ENCODE assay signal across 8 cellular contexts in the genomic region with DNA sequence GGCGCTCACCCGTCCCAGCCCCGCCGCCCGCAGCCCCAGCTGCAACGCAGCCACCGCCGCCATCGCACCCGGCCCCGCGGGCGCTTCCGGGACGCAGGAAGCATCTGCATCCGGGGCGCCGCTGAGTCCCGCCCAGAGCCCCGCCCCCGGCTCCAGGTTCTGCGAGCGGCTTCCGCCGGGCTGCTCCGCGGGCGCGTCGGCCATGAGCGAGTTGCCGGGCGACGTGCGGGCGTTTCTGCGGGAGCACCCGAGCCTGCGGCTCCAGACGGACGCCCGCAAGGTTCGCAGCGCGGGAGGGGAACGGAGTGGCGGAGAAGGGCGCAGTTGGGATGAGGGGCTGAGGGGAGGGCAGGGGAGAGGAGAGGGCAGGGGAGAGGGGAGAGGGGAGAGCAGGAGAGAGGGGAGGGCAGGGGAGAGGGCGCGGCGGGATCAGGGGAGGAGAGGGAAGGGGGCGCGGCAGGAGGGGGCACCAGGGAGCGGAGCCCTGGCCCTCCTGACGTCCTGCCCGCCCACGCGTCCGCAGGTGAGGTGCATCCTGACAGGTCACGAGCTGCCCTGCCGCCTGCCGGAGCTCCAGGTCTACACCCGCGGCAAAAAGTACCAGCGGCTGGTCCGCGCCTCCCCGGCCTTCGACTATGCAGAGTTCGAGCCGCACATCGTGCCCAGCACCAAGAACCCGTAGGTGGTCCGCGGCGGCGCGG. TPM values are rescaled to one million over a fixed set of nuclear protein-coding genes. Genes with fewer than 3 reads are reported as not detected.
A peak's percentile ranks its signal among the peaks of the same experiment; 100 is the strongest.
DNase-seq lines count a peak whose midpoint lies in the region; ATAC-seq lines count a peak whose summit lies in the region.

A gene with protein sequence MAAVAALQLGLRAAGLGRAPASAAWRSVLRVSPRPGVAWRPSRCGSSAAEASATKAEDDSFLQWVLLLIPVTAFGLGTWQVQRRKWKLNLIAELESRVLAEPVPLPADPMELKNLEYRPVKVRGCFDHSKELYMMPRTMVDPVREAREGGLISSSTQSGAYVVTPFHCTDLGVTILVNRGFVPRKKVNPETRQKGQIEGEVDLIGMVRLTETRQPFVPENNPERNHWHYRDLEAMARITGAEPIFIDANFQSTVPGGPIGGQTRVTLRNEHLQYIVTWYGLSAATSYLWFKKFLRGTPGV (minus strand): TSS at position 97 of the 701 bp plus-strand sequence. CDS start 34 bp downstream, at position 63.
A gene (plus strand): TSS at position 160 of the 701 bp plus-strand sequence. CDS start 43 bp downstream, at position 203.

- H2BK120ac ChIP-seq in mesendoderm (ENCODE audit: low read depth, low read length) = no peak within 1 kb of the TSS

- H3K27ac ChIP-seq in mesendoderm (ENCODE audit: low read depth, low read length) = no peak within 1 kb of the TSS

- no peak within 1 kb of the TSS for H2BK5ac ChIP-seq in mesendoderm (ENCODE audit: low read length)

- peak within 1 kb of the TSS; percentile 98 for H3K56ac ChIP-seq in mesendoderm (ENCODE audit: low read length)

- no peaks in the 10 kb centered on the region for H3K27me3 ChIP-seq in mesendoderm (ENCODE audit: insufficient read depth, low read length, poor library complexity)

- no peak within 1 kb of the TSS for H2BK15ac ChIP-seq in mesendoderm (replicated peaks; ENCODE audit: low read depth)

- peak within 1 kb of the TSS; percentile 86 to 87 for H3K4me3 Mint-ChIP-seq in effector memory CD8-positive, alpha-beta T cell

- peaks cover 15% of the 10 kb centered on the region for H3K36me3 ChIP-seq in mesendoderm (ENCODE audit: control insufficient read depth, insufficient read depth, low read length)

- peak within 1 kb of the TSS; percentile 43 for H2AK5ac ChIP-seq in mesendoderm (ENCODE audit: low read length)

- peak within 1 kb of the TSS; percentile 86 for H3K27ac Mint-ChIP-seq in effector memory CD8-positive, alpha-beta T cell

- H4K8ac ChIP-seq in mesendoderm (ENCODE audit: low read depth, low read length) = no peak within 1 kb of the TSS

- no peak within 1 kb of the TSS for H3K4ac ChIP-seq in mesendoderm (ENCODE audit: low read depth, low read length)

- H3K23ac ChIP-seq in mesendoderm (ENCODE audit: low read length) = no peak within 1 kb of the TSS

- no CpG with 5 or more reads among the region's 78 CpGs for WGBS in mesendoderm (ENCODE audit: extremely low coverage, insufficient coverage, low lambda C conversion rate)

- no peaks in the 10 kb centered on the region for H3K9me3 Mint-ChIP-seq in effector memory CD8-positive, alpha-beta T cell

- ATAC-seq in GM18517 (IDR thresholded peaks at IDR 0.05; ENCODE audit: unreplicated experiment) (peak; percentile 48), HG03280 (IDR thresholded peaks at IDR 0.05; ENCODE audit: unreplicated experiment) (peak; percentile 73)
- peak; percentile 94 for ATAC-seq in effector memory CD8-positive, alpha-beta T cell (replicated peaks)

- peak within 1 kb of the TSS; percentile 72 for H3K18ac ChIP-seq in mesendoderm (ENCODE audit: low read length)

- peaks cover 2% of the 10 kb centered on the region for H3K4me1 ChIP-seq in mesendoderm (ENCODE audit: control insufficient read depth, low read depth, low read length)

- no peaks in the 10 kb centered on the region for H3K27me3 Mint-ChIP-seq in effector memory CD8-positive, alpha-beta T cell

- H3K36me3 Mint-ChIP-seq in effector memory CD8-positive, alpha-beta T cell (ENCODE audit: insufficient read depth) = peaks cover 81% of the 10 kb centered on the region

- H3K79me2 ChIP-seq in mesendoderm (ENCODE audit: control insufficient read depth, insufficient read depth, low read length) = peaks cover 7% of the 10 kb centered on the region

- DNase-seq in A172 (ENCODE audit: low spot score) (peak; percentile 48), NCI-H82 treated with DMSO at 0.1 percent for 48 hours (lab: John Stamatoyannopoulos, UW; ENCODE audit: unreplicated experiment) (peak; percentile 29), mesendoderm (peak; percentile 88)
- DNase-seq in activated CD8-positive, alpha-beta memory T cell treated with anti-CD3 and anti-CD28 coated beads for 24 hours = peak; percentile 94
- DNase-seq in effector memory CD8-positive, alpha-beta T cell = peak; percentile 84 to 87 (median 85)
- DNase-seq in stimulated activated CD8-positive, alpha-beta memory T cell treated with anti-CD3 and anti-CD28 coated beads, Interleukin-12 subunit alpha, Interleukin-12 subunit beta, amount 100 ng/mL, for 24 hours (ENCODE audit: extremely low read depth) = peak; percentile 84

- H3K4me3 ChIP-seq in mesendoderm (ENCODE audit: low read length) = peak within 1 kb of the TSS; percentile 94

- peak within 1 kb of the TSS; percentile 88 for H3K9ac ChIP-seq in mesendoderm (ENCODE audit: low read length)

- H3K4me2 ChIP-seq in mesendoderm (ENCODE audit: low read length) = peak within 1 kb of the TSS; percentile 81

- H3K79me1 ChIP-seq in mesendoderm (ENCODE audit: low read length) = peaks cover 15% of the 10 kb centered on the region

- peaks cover 31 to 38% of the 10 kb centered on the region in 2 donors for H3K4me1 Mint-ChIP-seq in effector memory CD8-positive, alpha-beta T cell (ENCODE audit: low read depth in 2 of 2)

- no peak within 1 kb of the TSS for H4K5ac ChIP-seq in mesendoderm (ENCODE audit: low read length)

RNA-seq across cellular contexts. Expression of the first gene that starts in this region (rescaled TPM):
- total RNA-seq in A172 (2014; rRNA removed; shearing (Covaris generic)) = 74.4 and 75.2 TPM in 2 replicates
- polyA plus RNA-seq in mesendoderm (2013, experiment 1 of 2) = 20.4 TPM
- polyA plus RNA-seq in mesendoderm (2013, experiment 2 of 2) = 20.1 TPM

RNA-seq across cellular contexts. Expression of the second gene that starts in this region (rescaled TPM):
- 26.3 and 43.1 TPM in 2 replicates for total RNA-seq in A172 (2014; rRNA removed; shearing (Covaris generic))
- polyA plus RNA-seq in mesendoderm (2013, experiment 1 of 2) = 66.8 TPM
- 69.9 TPM for polyA plus RNA-seq in mesendoderm (2013, experiment 2 of 2)

Comparison
In these comparisons a context has a peak if more than half of its experiments do, and no peak if none do; other contexts are left out.
1. DNase-seq: peak in every context shown above with its lines; median percentile 94 in activated CD8-positive, alpha-beta memory T cell treated with anti-CD3 and anti-CD28 coated beads for 24 hours; 88 in mesendoderm; 85 in effector memory CD8-positive, alpha-beta T cell; 84 in stimulated activated CD8-positive, alpha-beta memory T cell treated with anti-CD3 and anti-CD28 coated beads, Interleukin-12 subunit alpha, Interleukin-12 subunit beta, amount 100 ng/mL, for 24 hours; 48 in A172; 29 in NCI-H82 treated with DMSO at 0.1 percent for 48 hours.